8 cellular contexts compared by ENCODE assay signal in the genomic region with DNA sequence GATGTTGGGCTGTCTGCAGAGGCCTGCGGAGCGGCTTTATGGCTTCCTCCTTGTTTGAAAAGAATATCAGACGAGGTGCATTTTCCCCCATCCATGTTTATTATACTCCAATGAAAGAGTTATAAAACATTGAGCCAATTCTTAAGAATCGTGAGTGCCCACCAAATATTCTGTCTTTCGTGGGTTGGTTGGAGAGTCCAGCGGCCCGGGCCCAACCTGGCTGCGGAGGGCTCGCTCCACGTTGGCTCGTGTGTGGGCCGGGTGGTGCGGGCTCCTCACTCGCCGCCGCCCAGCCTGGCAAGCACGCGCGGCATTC. TPM values are rescaled to one million over a fixed set of nuclear protein-coding genes. Genes with fewer than 3 reads are reported as not detected.
DNase-seq lines count a peak whose midpoint lies in the region; ATAC-seq and TF ChIP-seq lines count a peak whose summit lies in the region.

No MANE protein-coding gene starts in this region.

- H3K27me3 ChIP-seq in heart left ventricle, result no peaks in the 10 kb centered on the region

- H3K4me1 ChIP-seq in heart left ventricle (peaks cover 3 to 56% (median 33%) of the 10 kb centered on the region in 12 donors), mucosa of descending colon (ENCODE audit: low read depth) (peaks cover 15% of the 10 kb centered on the region)

- no peaks in the 10 kb centered on the region for H3K9me3 ChIP-seq in heart left ventricle
- no peaks in the 10 kb centered on the region for H3K9me3 ChIP-seq in mucosa of descending colon

- TF ChIP-seq POLR2A in heart left ventricle (IDR thresholded peaks at IDR 0.05), result no peak

- peak overlapping the region; percentile 66; the same call in 1 of the 2 replicates for H3K27ac ChIP-seq in VCaP
- H3K27ac ChIP-seq in heart left ventricle, result peak overlapping the region in 7 of 12 donors; percentile 32 to 69 (median 46)

- DNase-seq in GM12864 (ENCODE audit: low read depth), result no peak
- peak in 1 of 5 donors; percentile 5 for DNase-seq in heart left ventricle
- no peak for DNase-seq in retinal pigment epithelial cell (ENCODE audit: low read depth)
- no peak for DNase-seq in NCI-H345 (lab: John Stamatoyannopoulos, UW)
- no peak for DNase-seq in mucosa of descending colon

- H3K4me3 ChIP-seq in GM12864 (ENCODE audit: low read depth, low read length) (peak overlapping the region; percentile 56; the same call in 1 of the 2 replicates), heart left ventricle (peak overlapping the region; percentile 36 to 93 (median 69)), retinal pigment epithelial cell (ENCODE audit: low read length) (peak overlapping the region; percentile 54), mucosa of descending colon (no peak overlapping the region)

- H3K36me3 ChIP-seq in heart left ventricle, result no peaks in the 10 kb centered on the region
- H3K36me3 ChIP-seq in mucosa of descending colon (ENCODE audit: low read depth), result no peaks in the 10 kb centered on the region

- TF ChIP-seq CTCF in GM12864 (IDR thresholded peaks at IDR 0.05; ENCODE audit: low read depth, low read length, missing control alignments) (no peak), VCaP (conservative IDR thresholded peaks at IDR 0.05) (no peak), heart left ventricle (IDR thresholded peaks at IDR 0.05) (no peak), retinal pigment epithelial cell (conservative IDR thresholded peaks at IDR 0.05; ENCODE audit: low read depth, low read length) (no peak), mucosa of descending colon (IDR thresholded peaks at IDR 0.05) (no peak)

- intact Hi-C loops in heart left ventricle (cut with DNase I), result loop anchor here in 9 of 10 donors (5.0 to 10.0 kb wide), 7 partner anchors 37 to 145 kb away; no protein-coding TSS in a partner anchor
- intact Hi-C loops in mucosa of descending colon (cut with DNase I, micrococcal nuclease), result no loop called here

- ATAC-seq in heart left ventricle, result no peak
- ATAC-seq in GM19023 (IDR thresholded peaks at IDR 0.05; ENCODE audit: unreplicated experiment), result no peak
- no peak for ATAC-seq in HG03457 (IDR thresholded peaks at IDR 0.05; ENCODE audit: unreplicated experiment)
- ATAC-seq in mucosa of descending colon, result no peak

- 69 to 76% (median 74%) methylated on average over 19 of the region's 19 CpGs for WGBS in heart left ventricle, 4 donors

RNA-seq across cellular contexts. Expression of a gene that starts 0.7 kb away (rescaled TPM):
- total RNA-seq in heart left ventricle (10 to 100 TPM; 18.1 to 87.3 (median 24.9) TPM), mucosa of descending colon (10 to 100 TPM; 30.8 to 39.6 (median 32.2) TPM)
- 10 to 100 TPM; 15.6 to 26.5 TPM for polyA plus RNA-seq in heart left ventricle

Comparison
In these comparisons a context has a peak if more than half of its experiments do, and no peak if none do; other contexts are left out.
1. intact Hi-C loops: an anchor here in heart left ventricle (5.0 to 10.0 kb wide); none called in mucosa of descending colon.